ENCODE assay signal across 8 cellular contexts in genomic region chr1:145191272-145191675, GRCh38. TPM values are rescaled to one million over a fixed set of nuclear protein-coding genes. Genes with fewer than 3 reads are reported as not detected.
"Had no signal": no experiment of that assay in that cellular context is flagged by ENCODE, and none has a peak within 500 bp of the region (broad histone marks: within the 10 kb centered on the region; RNA-seq: fewer than 3 reads in every experiment).

No MANE protein-coding gene starts in this region.

RNA-seq across cellular contexts. Expression of gene PPIAL4D, which starts 50.7 kb away (rescaled TPM):
- total RNA-seq: epithelial cell of proximal tubule, kidney, liver, myocyte, posterior vena cava, right atrium auricular region, subcutaneous adipose tissue, tibial nerve had no signal
- polyA plus RNA-seq: liver had no signal
